In the genomic region with DNA sequence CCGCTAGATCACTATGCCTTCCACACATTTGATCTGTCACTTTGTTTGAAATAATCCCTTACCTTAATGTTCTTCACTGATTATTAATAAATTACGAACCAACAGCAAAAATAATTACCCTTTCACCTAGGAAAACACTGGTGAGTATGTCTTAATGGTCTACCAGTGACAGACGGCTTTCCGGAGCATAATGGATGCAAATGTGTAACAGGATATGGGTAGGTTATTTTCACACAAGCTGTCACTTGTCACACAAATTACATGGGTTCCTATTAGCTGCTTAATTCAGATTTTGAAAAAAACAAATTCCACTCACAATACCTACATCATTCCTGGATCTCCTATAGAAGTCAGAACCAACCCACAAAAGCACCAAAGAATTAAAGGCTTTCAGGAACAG, we compare ENCODE assay signal across 19 cellular contexts.
"Had no signal": no experiment of that assay in that cellular context is flagged by ENCODE, and none has a peak within 500 bp of the region (broad histone marks: within the 10 kb centered on the region; RNA-seq: fewer than 3 reads in every experiment).

No MANE protein-coding gene starts in this region.

- H3K9me3 ChIP-seq: prostate gland, right atrium auricular region, tibial artery had no signal

- H3K4me3 Mint-ChIP-seq: activated CD4-positive, alpha-beta T cell treated with anti-CD3 and anti-CD28 coated beads, Interleukin-2, amount 10 ng/mL, durations not matched to agents 7 days and 5 days; activated CD8-positive, alpha-beta T cell treated with anti-CD3 and anti-CD28 coated beads, Interleukin-2, amount 10 ng/mL, durations not matched to agents 7 days and 5 days; activated naive CD4-positive, alpha-beta T cell treated with anti-CD3 and anti-CD28 coated beads for 36 hours; activated T-cell treated with anti-CD3 and anti-CD28 coated beads, Interleukin-2, amount 50 U/mL, for 24 hours; brain; mesothelial cell of epicardium; neural crest cell had no signal

- H3K36me3 ChIP-seq: prostate gland, right atrium auricular region, tibial artery had no signal

- H3K4me1 ChIP-seq: prostate gland, right atrium auricular region, tibial artery had no signal

- DNase-seq: activated CD4-positive, alpha-beta T cell treated with anti-CD3 and anti-CD28 coated beads, Interleukin-2, amount 10 ng/mL, durations not matched to agents 7 days and 5 days; activated CD8-positive, alpha-beta T cell treated with anti-CD3 and anti-CD28 coated beads, Interleukin-2, amount 10 ng/mL, durations not matched to agents 7 days and 5 days; activated naive CD4-positive, alpha-beta T cell treated with anti-CD3 and anti-CD28 coated beads for 36 hours; activated T-cell treated with anti-CD3 and anti-CD28 coated beads, Interleukin-2, amount 50 U/mL, for 24 hours; caudate nucleus; foreskin fibroblast; hippocampal formation; left cardiac atrium; stimulated activated CD4-positive, alpha-beta T cell treated with anti-CD3 and anti-CD28 coated beads, Interleukin-2, amount 100 ng/mL, for 24 hours; stimulated activated naive CD8-positive, alpha-beta T cell treated with anti-CD3 and anti-CD28 coated beads, Interleukin-15, Interleukin-2, amounts not matched to agents 100 U/mL and 50 U/mL, for 24 hours; substantia nigra; tibial artery had no signal

- H3K27ac Mint-ChIP-seq: activated CD4-positive, alpha-beta T cell treated with anti-CD3 and anti-CD28 coated beads, Interleukin-2, amount 10 ng/mL, durations not matched to agents 7 days and 5 days; activated CD8-positive, alpha-beta T cell treated with anti-CD3 and anti-CD28 coated beads, Interleukin-2, amount 10 ng/mL, durations not matched to agents 7 days and 5 days; activated naive CD4-positive, alpha-beta T cell treated with anti-CD3 and anti-CD28 coated beads for 36 hours; activated T-cell treated with anti-CD3 and anti-CD28 coated beads, Interleukin-2, amount 50 U/mL, for 24 hours; brain; mesothelial cell of epicardium had no signal

- H3K27ac ChIP-seq: prostate gland, right atrium auricular region, tibial artery had no signal

- ATAC-seq: activated CD4-positive, CD25-positive, alpha-beta regulatory T cell treated with anti-CD3 and anti-CD28 coated beads, Interleukin-2, amount 50 U/mL, for 24 hours; activated CD8-positive, alpha-beta T cell treated with anti-CD3 and anti-CD28 coated beads, Interleukin-2, amount 10 ng/mL, durations not matched to agents 7 days and 5 days; left cardiac atrium; stimulated activated naive CD8-positive, alpha-beta T cell treated with anti-CD3 and anti-CD28 coated beads, Interleukin-15, Interleukin-2, amounts not matched to agents 100 U/mL and 50 U/mL, for 24 hours had no signal

- H3K36me3 Mint-ChIP-seq: brain, mesothelial cell of epicardium had no signal

- H3K27me3 Mint-ChIP-seq: activated CD4-positive, alpha-beta T cell treated with anti-CD3 and anti-CD28 coated beads, Interleukin-2, amount 10 ng/mL, durations not matched to agents 7 days and 5 days had no signal

- H3K4me1 Mint-ChIP-seq: activated CD4-positive, alpha-beta T cell treated with anti-CD3 and anti-CD28 coated beads, Interleukin-2, amount 10 ng/mL, durations not matched to agents 7 days and 5 days; neural crest cell had no signal

- H3K27me3 ChIP-seq: right atrium auricular region had no signal

- H3K4me3 ChIP-seq: lung, prostate gland, right atrium auricular region, tibial artery had no signal

- H3K9me3 Mint-ChIP-seq: activated CD4-positive, alpha-beta T cell treated with anti-CD3 and anti-CD28 coated beads, Interleukin-2, amount 10 ng/mL, durations not matched to agents 7 days and 5 days; activated naive CD4-positive, alpha-beta T cell treated with anti-CD3 and anti-CD28 coated beads for 36 hours; activated T-cell treated with anti-CD3 and anti-CD28 coated beads, Interleukin-2, amount 50 U/mL, for 24 hours; mesothelial cell of epicardium; neural crest cell had no signal
